ENCODE assay signal across 10 cellular contexts in the genomic region with DNA sequence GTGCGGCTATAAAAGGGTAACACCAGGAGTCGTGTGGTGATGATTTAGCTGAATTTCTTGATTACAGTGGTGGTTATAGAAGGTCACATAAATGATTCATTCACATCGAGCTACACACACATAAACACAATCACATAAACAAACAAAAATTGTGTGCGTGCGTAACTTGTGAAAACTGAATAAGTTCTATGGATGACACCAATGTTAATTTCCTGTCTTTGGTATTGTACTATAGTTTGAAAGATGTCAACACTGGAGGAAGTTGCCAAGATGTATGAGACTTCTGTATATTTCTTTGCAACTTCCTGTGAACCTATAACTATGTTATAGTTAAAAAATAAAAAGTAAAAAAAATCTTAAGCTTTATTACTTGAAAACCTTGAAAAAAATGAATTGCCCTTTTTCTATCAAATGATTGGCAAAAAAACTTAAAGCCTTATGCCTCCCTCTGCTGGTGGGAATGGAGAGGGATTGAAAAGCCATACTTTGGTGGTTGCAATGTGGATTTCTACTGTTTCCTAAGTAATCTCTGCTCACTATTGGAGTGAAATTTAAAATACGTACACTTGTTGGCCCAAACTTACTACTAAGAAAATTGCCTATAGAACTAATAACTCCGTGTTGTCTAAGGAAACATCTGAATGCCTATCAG.
DNase-seq lines count a peak whose midpoint lies in the region; ATAC-seq, FAIRE-seq and TF ChIP-seq lines count a peak whose summit lies in the region.
"Had no signal": no experiment of that assay in that cellular context is flagged by ENCODE, and none has a peak within 500 bp of the region (broad histone marks: within the 10 kb centered on the region; RNA-seq: fewer than 3 reads in every experiment).

No MANE protein-coding gene starts in this region.

- H3K4me2 ChIP-seq in GM23248 (ENCODE audit: unreplicated experiment) = no peak overlapping the region
- H3K4me2 ChIP-seq in SK-N-SH = no peak overlapping the region

- no peak for TF ChIP-seq POLR2A in vagina (IDR thresholded peaks at IDR 0.05)

- H3K9me2 ChIP-seq in GM23248 (ENCODE audit: insufficient read depth) (no peaks in the 10 kb centered on the region), SK-N-SH (no peaks in the 10 kb centered on the region)

- DNase-seq in AG10803 (ENCODE audit: low read depth) (peak; percentile 28), GM23248 (peak; percentile 57), SK-N-SH (peak; percentile 19), kidney (no peak), vagina (ENCODE audit: extremely low spot score in 2 of 2) (no peak)
- no peak for DNase-seq in stimulated activated CD4-positive, alpha-beta T cell treated with anti-CD3 and anti-CD28 coated beads, Interleukin-4, amount 100 ng/mL, for 4 hours
- DNase-seq: activated naive CD8-positive, alpha-beta T cell treated with anti-CD3 and anti-CD28 coated beads, Interleukin-2, amount 10 ng/mL, durations not matched to agents 7 days and 5 days; NCI-H82 had no signal

- in situ Hi-C loops in GM23248 (cut with MboI) = no loop called here

- H3K4me3 ChIP-seq in AG10803 (ENCODE audit: low read length) (no peak overlapping the region), GM23248 (no peak overlapping the region), SK-N-SH (ENCODE audit: low read depth in 2 of 2, low read length in 1 of 2) (no peak overlapping the region), kidney (ENCODE audit: low read length in 2 of 2) (no peak overlapping the region), vagina (no peak overlapping the region)

- TF ChIP-seq EP300 in SK-N-SH (IDR thresholded peaks at IDR 0.05; ENCODE audit: borderline replicate concordance in 1 of 2, low read depth in 1 of 2, low read length in 1 of 2) = no peak

- H4K20me1 ChIP-seq in GM23248 (ENCODE audit: insufficient read depth) (no peaks in the 10 kb centered on the region), SK-N-SH (ENCODE audit: insufficient read depth) (no peaks in the 10 kb centered on the region)

- intact Hi-C loops in kidney (cut with DNase I) (no loop called here), vagina (cut with DNase I) (no loop called here)

- H3K79me2 ChIP-seq in GM23248 (ENCODE audit: insufficient read depth) (no peaks in the 10 kb centered on the region), SK-N-SH (ENCODE audit: insufficient read depth) (no peaks in the 10 kb centered on the region)

- H3K27me3 ChIP-seq in GM23248 (replicated peaks; ENCODE audit: insufficient read depth) (peaks cover 16% of the 10 kb centered on the region), SK-N-SH (ENCODE audit: insufficient read depth) (no peaks in the 10 kb centered on the region; the same call in 1 of the 2 replicates), vagina (no peaks in the 10 kb centered on the region)

- CTCF ChIA-PET in SK-N-SH (lab: Yijun Ruan, JAX) = interaction anchor here (0.7 to 1.3 kb wide), 4 partner anchors 10 to 44 kb away, joined by 3 to 4 read pairs (median 3); no protein-coding TSS in a partner anchor

- no peak overlapping the region for H3K27ac ChIP-seq in GM23248
- H3K27ac ChIP-seq in SK-N-SH (ENCODE audit: low read depth in 2 of 2, low read length in 1 of 2) = no peak overlapping the region
- H3K27ac ChIP-seq in kidney (ENCODE audit: low read depth in 2 of 2, low read length in 2 of 2) = no peak overlapping the region
- H3K27ac ChIP-seq in vagina = no peak overlapping the region

- peak; percentile 34 for TF ChIP-seq RAD21 in SK-N-SH (IDR thresholded peaks at IDR 0.05; ENCODE audit: low read length)

- TF ChIP-seq CTCF in AG10803 (conservative IDR thresholded peaks at IDR 0.05; ENCODE audit: low read length) = peak; percentile 80
- TF ChIP-seq CTCF in SK-N-SH (IDR thresholded peaks at IDR 0.05) = peak; percentile 74
- peak; percentile 33 for TF ChIP-seq CTCF in kidney (IDR thresholded peaks at IDR 0.05; ENCODE audit: borderline replicate concordance, extremely low read depth, insufficient read depth)
- TF ChIP-seq CTCF in vagina (IDR thresholded peaks at IDR 0.05) = no peak

- H3K4me1 ChIP-seq in GM23248 (ENCODE audit: insufficient read depth) (no peaks in the 10 kb centered on the region), SK-N-SH (ENCODE audit: control insufficient read depth in 1 of 2, insufficient read depth in 2 of 2, low read depth in 1 of 2, low read length in 1 of 2) (no peaks in the 10 kb centered on the region), kidney (ENCODE audit: control insufficient read depth in 1 of 2, insufficient read depth in 1 of 2, low read depth in 1 of 2, low read length in 2 of 2) (no peaks in the 10 kb centered on the region), vagina (no peaks in the 10 kb centered on the region)

- 46 to 50% methylated on average over 7 of the region's 7 CpGs for WGBS in GM23248 (ENCODE audit: low coverage in 1 of 2, low lambda C conversion rate in 2 of 2, missing lambda C conversion rate in 2 of 2), 2 experiments
- 13% methylated on average over 7 of the region's 7 CpGs for WGBS in SK-N-SH (ENCODE audit: low lambda C conversion rate)

- no peak overlapping the region for H2AFZ ChIP-seq in GM23248
- no peak overlapping the region for H2AFZ ChIP-seq in SK-N-SH (ENCODE audit: low read depth)

- H3K9ac ChIP-seq in GM23248 = no peak overlapping the region
- no peak overlapping the region for H3K9ac ChIP-seq in SK-N-SH
- H3K9ac ChIP-seq in kidney (ENCODE audit: low read length in 2 of 2) = no peak overlapping the region

- FAIRE-seq in kidney (lab: Jason Lieb, UNC) = no peak

- H3K36me3 ChIP-seq in GM23248 (ENCODE audit: low read depth) (no peaks in the 10 kb centered on the region), SK-N-SH (replicated peaks in 1 of 2; ENCODE audit: control insufficient read depth in 1 of 2, insufficient read depth in 2 of 2, low read length in 1 of 2) (no peaks in the 10 kb centered on the region), kidney (ENCODE audit: control insufficient read depth in 1 of 2, insufficient read depth in 2 of 2, low read length in 2 of 2) (no peaks in the 10 kb centered on the region), vagina (no peaks in the 10 kb centered on the region)

- no peak for ATAC-seq in GM18873 (IDR thresholded peaks at IDR 0.05; ENCODE audit: low FRiP score, unreplicated experiment)
- no peak for ATAC-seq in GM19324 (IDR thresholded peaks at IDR 0.05; ENCODE audit: low FRiP score, unreplicated experiment)

- H3F3A ChIP-seq in GM23248 (ENCODE audit: insufficient read depth) (no peaks in the 10 kb centered on the region), SK-N-SH (replicated peaks; ENCODE audit: insufficient read depth) (no peaks in the 10 kb centered on the region)

- POLR2A ChIA-PET in SK-N-SH (lab: Yijun Ruan, JAX) = no interaction called here

- H3K9me3 ChIP-seq in GM23248 (ENCODE audit: low read depth) (no peaks in the 10 kb centered on the region), SK-N-SH (no peaks in the 10 kb centered on the region), kidney (ENCODE audit: control insufficient read depth in 1 of 2, low read length in 2 of 2) (no peaks in the 10 kb centered on the region), vagina (no peaks in the 10 kb centered on the region)

TF ChIP-seq in SK-N-SH, 30 proteins besides CTCF, POLR2A, EP300 and RAD21:
- TF ChIP-seq, protein P1, sequence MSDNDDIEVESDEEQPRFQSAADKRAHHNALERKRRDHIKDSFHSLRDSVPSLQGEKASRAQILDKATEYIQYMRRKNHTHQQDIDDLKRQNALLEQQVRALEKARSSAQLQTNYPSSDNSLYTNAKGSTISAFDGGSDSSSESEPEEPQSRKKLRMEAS (IDR thresholded peaks at IDR 0.05; ENCODE audit: low read depth) = no peak
- TF ChIP-seq JUND (IDR thresholded peaks at IDR 0.05) = no peak
- TF ChIP-seq ELF1 (IDR thresholded peaks at IDR 0.05) = no peak
- TF ChIP-seq, protein P2, sequence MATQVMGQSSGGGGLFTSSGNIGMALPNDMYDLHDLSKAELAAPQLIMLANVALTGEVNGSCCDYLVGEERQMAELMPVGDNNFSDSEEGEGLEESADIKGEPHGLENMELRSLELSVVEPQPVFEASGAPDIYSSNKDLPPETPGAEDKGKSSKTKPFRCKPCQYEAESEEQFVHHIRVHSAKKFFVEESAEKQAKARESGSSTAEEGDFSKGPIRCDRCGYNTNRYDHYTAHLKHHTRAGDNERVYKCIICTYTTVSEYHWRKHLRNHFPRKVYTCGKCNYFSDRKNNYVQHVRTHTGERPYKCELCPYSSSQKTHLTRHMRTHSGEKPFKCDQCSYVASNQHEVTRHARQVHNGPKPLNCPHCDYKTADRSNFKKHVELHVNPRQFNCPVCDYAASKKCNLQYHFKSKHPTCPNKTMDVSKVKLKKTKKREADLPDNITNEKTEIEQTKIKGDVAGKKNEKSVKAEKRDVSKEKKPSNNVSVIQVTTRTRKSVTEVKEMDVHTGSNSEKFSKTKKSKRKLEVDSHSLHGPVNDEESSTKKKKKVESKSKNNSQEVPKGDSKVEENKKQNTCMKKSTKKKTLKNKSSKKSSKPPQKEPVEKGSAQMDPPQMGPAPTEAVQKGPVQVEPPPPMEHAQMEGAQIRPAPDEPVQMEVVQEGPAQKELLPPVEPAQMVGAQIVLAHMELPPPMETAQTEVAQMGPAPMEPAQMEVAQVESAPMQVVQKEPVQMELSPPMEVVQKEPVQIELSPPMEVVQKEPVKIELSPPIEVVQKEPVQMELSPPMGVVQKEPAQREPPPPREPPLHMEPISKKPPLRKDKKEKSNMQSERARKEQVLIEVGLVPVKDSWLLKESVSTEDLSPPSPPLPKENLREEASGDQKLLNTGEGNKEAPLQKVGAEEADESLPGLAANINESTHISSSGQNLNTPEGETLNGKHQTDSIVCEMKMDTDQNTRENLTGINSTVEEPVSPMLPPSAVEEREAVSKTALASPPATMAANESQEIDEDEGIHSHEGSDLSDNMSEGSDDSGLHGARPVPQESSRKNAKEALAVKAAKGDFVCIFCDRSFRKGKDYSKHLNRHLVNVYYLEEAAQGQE (IDR thresholded peaks at IDR 0.05; ENCODE audit: low read depth, low read length) = no peak

Comparison
In these comparisons a context has a peak if more than half of its experiments do, and no peak if none do; other contexts are left out.
1. DNase-seq: peak in AG10803 (single experiment), GM23248 (single experiment) and SK-N-SH (single experiment); none in kidney (single experiment), stimulated activated CD4-positive, alpha-beta T cell treated with anti-CD3 and anti-CD28 coated beads, Interleukin-4, amount 100 ng/mL, for 4 hours (0 of 2) and vagina (0 of 2).
2. CTCF ChIP-seq: peak in AG10803 (single experiment), SK-N-SH (single experiment) and kidney (single experiment); none in vagina (0 of 3).